ENCODE assay signal across 37 cellular contexts in the genomic region with DNA sequence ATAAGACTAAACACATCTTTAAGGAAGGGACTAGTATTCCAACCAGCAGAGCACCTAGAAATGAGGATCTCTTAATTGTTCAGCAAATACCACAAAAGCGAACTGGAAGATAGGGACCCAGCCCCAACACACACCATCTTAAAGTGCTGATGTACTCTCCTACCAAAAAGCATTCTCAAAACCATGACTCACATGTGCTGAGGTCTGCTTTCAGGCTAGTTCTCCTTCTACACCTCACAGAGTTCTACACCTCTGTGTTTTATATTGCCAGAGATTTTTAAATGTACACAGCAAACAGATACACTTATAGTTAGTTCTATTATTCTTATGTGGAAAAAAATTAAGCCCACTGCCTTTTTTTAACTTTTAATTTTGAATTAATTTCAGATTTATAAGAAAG.
"Had no signal": no experiment of that assay in that cellular context is flagged by ENCODE, and none has a peak within 500 bp of the region (broad histone marks: within the 10 kb centered on the region; RNA-seq: fewer than 3 reads in every experiment).

No MANE protein-coding gene starts in this region.

- H3K27me3 Mint-ChIP-seq: activated CD4-positive, alpha-beta memory T cell treated with anti-CD3 and anti-CD28 coated beads, Interleukin-2, amount 10 ng/mL, durations not matched to agents 7 days and 5 days; activated naive CD4-positive, alpha-beta T cell treated with anti-CD3 and anti-CD28 coated beads, Interleukin-2, amount 10 ng/mL, durations not matched to agents 7 days and 5 days; activated naive CD8-positive, alpha-beta T cell; activated naive CD8-positive, alpha-beta T cell treated with anti-CD3 and anti-CD28 coated beads, Interleukin-2, amount 10 ng/mL, durations not matched to agents 7 days and 5 days had no signal

- DNase-seq: activated B cell treated with CpG ODN at 0.5 μM for 24 hours; activated CD4-positive, alpha-beta memory T cell treated with anti-CD3 and anti-CD28 coated beads, Interleukin-2, amount 10 ng/mL, durations not matched to agents 7 days and 5 days; activated CD4-positive, alpha-beta T cell treated with anti-CD3 and anti-CD28 coated beads for 4 hours; activated CD4-positive, alpha-beta T cell treated with anti-CD3 and anti-CD28 coated beads, Interleukin-2, amount 50 U/mL, for 1 hour; activated CD4-positive, alpha-beta T cell treated with anti-CD3 and anti-CD28 coated beads, Interleukin-2, amount 50 U/mL, for 4 hours; activated CD4-positive, CD25-positive, alpha-beta regulatory T cell treated with anti-CD3 and anti-CD28 coated beads, Interleukin-2, amount 50 U/mL, for 72 hours; activated CD8-positive, alpha-beta memory T cell treated with anti-CD3 and anti-CD28 coated beads for 24 hours; activated CD8-positive, alpha-beta memory T cell treated with anti-CD3 and anti-CD28 coated beads, Interleukin-2, amount 10 ng/mL, durations not matched to agents 7 days and 5 days; activated CD8-positive, alpha-beta memory T cell treated with anti-CD3 and anti-CD28 coated beads, Interleukin-2, amount 50 U/mL, for 48 hours; activated CD8-positive, alpha-beta T cell treated with anti-CD3 and anti-CD28 coated beads, Interleukin-2, amount 10 ng/mL, durations not matched to agents 7 days and 5 days; activated effector memory CD4-positive, alpha-beta T cell treated with Interleukin-2 at 50 U/mL for 16 hours; activated gamma-delta T cell; activated naive CD4-positive, alpha-beta T cell treated with anti-CD3 and anti-CD28 coated beads, Interleukin-2, amount 10 ng/mL, durations not matched to agents 7 days and 5 days; activated naive CD4-positive, alpha-beta T cell treated with Interleukin-2 at 50 U/mL for 16 hours; activated naive CD8-positive, alpha-beta T cell treated with anti-CD3 and anti-CD28 coated beads, Interleukin-2, amount 10 ng/mL, durations not matched to agents 7 days and 5 days; activated T-cell treated with anti-CD3 and anti-CD28 coated beads, Interleukin-2, amount 50 U/mL, for 24 hours; activated T-cell treated with anti-CD3 and anti-CD28 coated beads, Interleukin-2, amount 50 U/mL, for 48 hours; adrenal gland; amniotic stem cell; aorta; body of pancreas; brain microvascular endothelial cell; caudate nucleus; cerebellar nuclear complex; T-helper 1 cell; T-helper 2 cell; T-helper 9 cell had no signal

- H3K36me3 Mint-ChIP-seq: activated CD8-positive, alpha-beta memory T cell treated with anti-CD3 and anti-CD28 coated beads, Interleukin-2, amount 10 ng/mL, durations not matched to agents 7 days and 5 days; activated naive CD4-positive, alpha-beta T cell treated with anti-CD3 and anti-CD28 coated beads, Interleukin-2, amount 10 ng/mL, durations not matched to agents 7 days and 5 days; activated naive CD4-positive, alpha-beta T cell treated with anti-CD3 and anti-CD28 coated beads, Interleukin-2, amount 50 U/mL, for 24 hours; activated naive CD8-positive, alpha-beta T cell; activated naive CD8-positive, alpha-beta T cell treated with anti-CD3 and anti-CD28 coated beads, Interleukin-2, amount 10 ng/mL, durations not matched to agents 7 days and 5 days had no signal

- H3K4me1 ChIP-seq: breast epithelium had no signal

- H3K4me1 Mint-ChIP-seq: activated B cell treated with CpG ODN at 0.5 μM for 24 hours; activated CD4-positive, alpha-beta memory T cell treated with anti-CD3 and anti-CD28 coated beads, Interleukin-2, amount 10 ng/mL, durations not matched to agents 7 days and 5 days; activated CD4-positive, alpha-beta T cell treated with anti-CD3 and anti-CD28 coated beads, Interleukin-2, amount 10 ng/mL, durations not matched to agents 24 days and 14 days; activated CD8-positive, alpha-beta memory T cell treated with anti-CD3 and anti-CD28 coated beads, Interleukin-2, amount 10 ng/mL, durations not matched to agents 7 days and 5 days; activated naive CD4-positive, alpha-beta T cell treated with anti-CD3 and anti-CD28 coated beads, Interleukin-2, amount 10 ng/mL, durations not matched to agents 7 days and 5 days; activated naive CD4-positive, alpha-beta T cell treated with anti-CD3 and anti-CD28 coated beads, Interleukin-2, amount 50 U/mL, for 24 hours; central memory CD8-positive, alpha-beta T cell had no signal

- H3K27ac ChIP-seq: adrenal gland, body of pancreas, brain microvascular endothelial cell, breast epithelium, cardiac muscle cell, VCaP had no signal

- H3K4me3 ChIP-seq: adrenal gland, body of pancreas, breast epithelium, cardiac muscle cell had no signal

- H3K27me3 ChIP-seq: adrenal gland, body of pancreas, brain microvascular endothelial cell, breast epithelium, cardiac muscle cell had no signal

- H3K27ac Mint-ChIP-seq: activated B cell treated with CpG ODN at 0.5 μM for 24 hours; activated CD4-positive, alpha-beta memory T cell treated with anti-CD3 and anti-CD28 coated beads, Interleukin-2, amount 10 ng/mL, durations not matched to agents 7 days and 5 days; activated CD4-positive, alpha-beta T cell treated with anti-CD3 and anti-CD28 coated beads, Interleukin-2, amount 10 ng/mL, durations not matched to agents 24 days and 14 days; activated CD8-positive, alpha-beta memory T cell treated with anti-CD3 and anti-CD28 coated beads, Interleukin-2, amount 10 ng/mL, durations not matched to agents 7 days and 5 days; activated CD8-positive, alpha-beta T cell treated with anti-CD3 and anti-CD28 coated beads, Interleukin-2, amount 10 ng/mL, durations not matched to agents 7 days and 5 days; activated naive CD4-positive, alpha-beta T cell treated with anti-CD3 and anti-CD28 coated beads, Interleukin-2, amount 10 ng/mL, durations not matched to agents 7 days and 5 days; activated naive CD4-positive, alpha-beta T cell treated with anti-CD3 and anti-CD28 coated beads, Interleukin-2, amount 50 U/mL, for 24 hours; activated naive CD8-positive, alpha-beta T cell; activated naive CD8-positive, alpha-beta T cell treated with anti-CD3 and anti-CD28 coated beads, Interleukin-2, amount 10 ng/mL, durations not matched to agents 7 days and 5 days; activated T-cell treated with anti-CD3 and anti-CD28 coated beads, Interleukin-2, amount 50 U/mL, for 24 hours; activated T-helper 2 cell treated with anti-CD3 and anti-CD28 coated beads, Interferon-gamma antibody, Interleukin-2, Interleukin-4, amounts not matched to agents 10 μg/mL and 5 μg/mL and 100 μg/mL, durations not matched to agents 14 hours and 24 hours and 36 hours; T-helper 1 cell treated with Interleukin-12 subunit alpha and Interleukin-12 subunit beta and Interleukin-4 antibody, amounts not matched to agents 30 μg/mL and 1 μg/mL, for 36 hours; T-helper 2 cell treated with Interferon-gamma antibody and Interleukin-4, amounts not matched to agents 5 μg/mL and 100 μg/mL, for 36 hours had no signal

- ATAC-seq: activated CD8-positive, alpha-beta memory T cell treated with anti-CD3 and anti-CD28 coated beads, Interleukin-2, amount 10 ng/mL, durations not matched to agents 7 days and 5 days; activated CD8-positive, alpha-beta T cell treated with anti-CD3 and anti-CD28 coated beads, Interleukin-2, amount 10 ng/mL, durations not matched to agents 7 days and 5 days; body of pancreas had no signal

- H3K9me3 ChIP-seq: adrenal gland, body of pancreas, breast epithelium had no signal

- H3K4me3 Mint-ChIP-seq: activated B cell treated with CpG ODN at 0.5 μM for 24 hours; activated CD4-positive, alpha-beta memory T cell treated with anti-CD3 and anti-CD28 coated beads, Interleukin-2, amount 10 ng/mL, durations not matched to agents 7 days and 5 days; activated CD4-positive, alpha-beta T cell treated with anti-CD3 and anti-CD28 coated beads, Interleukin-2, amount 10 ng/mL, durations not matched to agents 24 days and 14 days; activated CD8-positive, alpha-beta memory T cell treated with anti-CD3 and anti-CD28 coated beads, Interleukin-2, amount 10 ng/mL, durations not matched to agents 7 days and 5 days; activated CD8-positive, alpha-beta T cell treated with anti-CD3 and anti-CD28 coated beads, Interleukin-2, amount 10 ng/mL, durations not matched to agents 7 days and 5 days; activated naive CD4-positive, alpha-beta T cell treated with anti-CD3 and anti-CD28 coated beads, Interleukin-2, amount 10 ng/mL, durations not matched to agents 7 days and 5 days; activated naive CD4-positive, alpha-beta T cell treated with anti-CD3 and anti-CD28 coated beads, Interleukin-2, amount 50 U/mL, for 24 hours; activated naive CD8-positive, alpha-beta T cell; activated naive CD8-positive, alpha-beta T cell treated with anti-CD3 and anti-CD28 coated beads, Interleukin-2, amount 10 ng/mL, durations not matched to agents 7 days and 5 days; activated T-cell treated with anti-CD3 and anti-CD28 coated beads, Interleukin-2, amount 50 U/mL, for 24 hours; central memory CD8-positive, alpha-beta T cell; T-helper 1 cell treated with Interleukin-12 subunit alpha and Interleukin-12 subunit beta and Interleukin-4 antibody, amounts not matched to agents 30 μg/mL and 1 μg/mL, for 36 hours; T-helper 2 cell treated with Interferon-gamma antibody and Interleukin-4, amounts not matched to agents 5 μg/mL and 100 μg/mL, for 36 hours had no signal

- H3K9me3 Mint-ChIP-seq: activated B cell treated with CpG ODN at 0.5 μM for 24 hours; activated CD4-positive, alpha-beta memory T cell treated with anti-CD3 and anti-CD28 coated beads, Interleukin-2, amount 10 ng/mL, durations not matched to agents 7 days and 5 days; activated CD4-positive, alpha-beta T cell treated with anti-CD3 and anti-CD28 coated beads, Interleukin-2, amount 10 ng/mL, durations not matched to agents 24 days and 14 days; activated naive CD4-positive, alpha-beta T cell treated with anti-CD3 and anti-CD28 coated beads, Interleukin-2, amount 10 ng/mL, durations not matched to agents 7 days and 5 days; activated naive CD4-positive, alpha-beta T cell treated with anti-CD3 and anti-CD28 coated beads, Interleukin-2, amount 50 U/mL, for 24 hours; activated naive CD8-positive, alpha-beta T cell treated with anti-CD3 and anti-CD28 coated beads, Interleukin-2, amount 10 ng/mL, durations not matched to agents 7 days and 5 days; activated T-cell treated with anti-CD3 and anti-CD28 coated beads, Interleukin-2, amount 50 U/mL, for 24 hours; activated T-helper 2 cell treated with anti-CD3 and anti-CD28 coated beads, Interferon-gamma antibody, Interleukin-2, Interleukin-4, amounts not matched to agents 10 μg/mL and 5 μg/mL and 100 μg/mL, durations not matched to agents 14 hours and 24 hours and 36 hours; central memory CD8-positive, alpha-beta T cell; T-helper 1 cell treated with Interleukin-12 subunit alpha and Interleukin-12 subunit beta and Interleukin-4 antibody, amounts not matched to agents 30 μg/mL and 1 μg/mL, for 36 hours; T-helper 2 cell treated with Interferon-gamma antibody and Interleukin-4, amounts not matched to agents 5 μg/mL and 100 μg/mL, for 36 hours had no signal

- H3K36me3 ChIP-seq: adrenal gland, brain microvascular endothelial cell, breast epithelium, cardiac muscle cell had no signal
